ENCODE assay signal across 26 cellular contexts in the genomic region with DNA sequence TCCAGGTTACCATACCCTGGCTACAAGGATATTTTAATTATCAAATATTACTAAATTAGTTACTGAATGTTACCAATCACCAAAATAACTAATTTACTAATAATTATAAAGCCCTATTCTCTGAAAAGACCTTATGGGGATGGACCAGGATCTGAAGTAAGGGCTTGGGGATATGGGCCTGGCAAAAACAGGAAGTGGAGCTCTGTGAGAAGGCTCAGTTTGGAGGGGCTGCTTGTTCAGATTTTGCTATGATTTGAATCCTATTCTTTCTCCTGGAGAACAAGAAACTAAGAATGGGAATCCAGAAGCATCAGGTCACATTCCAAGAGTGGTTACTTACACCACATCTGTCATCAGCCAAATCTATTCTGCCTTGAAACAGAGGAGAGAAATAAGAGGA.
"Had no signal": no experiment of that assay in that cellular context is flagged by ENCODE, and none has a peak within 500 bp of the region (broad histone marks: within the 10 kb centered on the region; RNA-seq: fewer than 3 reads in every experiment).

No MANE protein-coding gene starts in this region.

- FAIRE-seq: kidney had no signal

- H3K36me3 ChIP-seq: gastroesophageal sphincter, heart left ventricle, prostate gland, right atrium auricular region, stomach, thyroid gland, vagina had no signal

- H3K4me3 ChIP-seq: gastroesophageal sphincter, heart left ventricle, hepatocyte, lung, mucosa of descending colon, prostate gland, right atrium auricular region, stomach, thyroid gland, vagina had no signal

- ATAC-seq: esophagus mucosa; foreskin keratinocyte; gastroesophageal sphincter; heart left ventricle; left lobe of liver; mucosa of descending colon; natural killer cell treated with Interleukin-12 subunit alpha and Interleukin-12 subunit beta and Interleukin-15 and Interleukin-18, amount 100 ng/mL, for 72 hours; sciatic nerve; stimulated activated effector memory CD8-positive, alpha-beta T cell treated with anti-CD3 and anti-CD28 coated beads, Interleukin-12 subunit alpha, Interleukin-12 subunit beta, amount 100 ng/mL, for 72 hours had no signal

- H3K27ac ChIP-seq: epithelial cell of prostate, foreskin keratinocyte, gastroesophageal sphincter, heart left ventricle, hepatocyte, prostate gland, right atrium auricular region, thyroid gland, vagina had no signal

- H2AFZ ChIP-seq: hepatocyte had no signal

- H3K27me3 ChIP-seq: foreskin keratinocyte, gastroesophageal sphincter, hepatocyte, right atrium auricular region, stomach, thyroid gland, vagina had no signal

- H3K4me2 ChIP-seq: hepatocyte had no signal

- H3K79me2 ChIP-seq: hepatocyte had no signal

- DNase-seq: effector CD8-positive, alpha-beta T cell; endodermal cell; foreskin keratinocyte; heart left ventricle; kidney; mesenchymal stem cell; mucosa of descending colon; naive B cell; stimulated activated CD4-positive, alpha-beta T cell treated with anti-CD3 and anti-CD28 coated beads, Interleukin-2, amount 100 ng/mL, for 24 hours; stimulated activated CD4-positive, alpha-beta T cell treated with anti-CD3 and anti-CD28 coated beads, Interleukin-4, amount 100 ng/mL, for 24 hours; stimulated activated naive CD4-positive, alpha-beta T cell treated with Interleukin-2 at 50 U/mL for 16 hours; stomach; thyroid gland; trophoblast cell had no signal

- H3K9me3 ChIP-seq: gastroesophageal sphincter, heart left ventricle, mucosa of descending colon, prostate gland, right atrium auricular region, stomach, thyroid gland, vagina had no signal

- H3K4me1 ChIP-seq: foreskin keratinocyte, gastroesophageal sphincter, heart left ventricle, prostate gland, right atrium auricular region, thyroid gland had no signal
